In genomic region chr12:123388948-123389559, GRCh38 we compare ENCODE assay signal across 8 cellular contexts. TPM values are rescaled to one million over a fixed set of nuclear protein-coding genes. Genes with fewer than 3 reads are reported as not detected.
A peak's percentile ranks its signal among the peaks of the same experiment; 100 is the strongest.
DNase-seq lines count a peak whose midpoint lies in the region; ATAC-seq lines count a peak whose summit lies in the region.

No MANE protein-coding gene starts in this region.

- H3K9me3 ChIP-seq in mesenchymal stem cell (ENCODE audit: control insufficient read depth, low read length), result no peaks in the 10 kb centered on the region

- no peak overlapping the region for H2AFZ ChIP-seq in mesenchymal stem cell (ENCODE audit: low read depth, low read length)

- H3K4ac ChIP-seq in mesenchymal stem cell (ENCODE audit: low read depth in 1 of 2, low read length in 2 of 2), result no peak overlapping the region

- H2BK120ac ChIP-seq in mesenchymal stem cell (ENCODE audit: low read depth, low read length), result no peak overlapping the region

- no peak overlapping the region for H4K91ac ChIP-seq in mesenchymal stem cell (ENCODE audit: low read length)

- no peak overlapping the region for H3K23ac ChIP-seq in mesenchymal stem cell (ENCODE audit: low read length in 2 of 2)

- 1% methylated on average over 17 to 50 of the region's 102 CpGs for WGBS in adipose tissue, 3 donors
- WGBS in mesenchymal stem cell, result under 1% methylated on average over 19 of the region's 102 CpGs

- ATAC-seq in GM21825 (IDR thresholded peaks at IDR 0.05; ENCODE audit: unreplicated experiment), result peak; percentile 2
- ATAC-seq in GM21619 (IDR thresholded peaks at IDR 0.05; ENCODE audit: unreplicated experiment), result no peak

- H3K14ac ChIP-seq in mesenchymal stem cell (ENCODE audit: low read length in 2 of 2), result no peak overlapping the region

- peak overlapping the region; percentile 85 for H3K9ac ChIP-seq in mesenchymal stem cell (ENCODE audit: low read length)

- no peak overlapping the region for H2AK5ac ChIP-seq in mesenchymal stem cell (ENCODE audit: low read length, severe bottlenecking)

- peaks cover 25 to 36% of the 10 kb centered on the region in 2 experiments for H3K36me3 ChIP-seq in mesenchymal stem cell (ENCODE audit: control insufficient read depth in 1 of 2, insufficient read depth in 2 of 2, low read depth in 1 of 2, low read length in 2 of 2)

- peak overlapping the region; percentile 57 for H2BK15ac ChIP-seq in mesenchymal stem cell (ENCODE audit: low read depth, poor library complexity, severe bottlenecking)

- H3K4me3 ChIP-seq in mesenchymal stem cell (ENCODE audit: insufficient read depth in 1 of 2, low read depth in 1 of 2, low read length in 2 of 2), result peak overlapping the region; percentile 78 to 83

- peaks cover 16% of the 10 kb centered on the region for H3K4me1 ChIP-seq in mesenchymal stem cell (ENCODE audit: control insufficient read depth, insufficient read depth, low read depth, low read length)

- no peak overlapping the region for H4K8ac ChIP-seq in mesenchymal stem cell (ENCODE audit: low read length)

- H3K18ac ChIP-seq in mesenchymal stem cell (ENCODE audit: low read depth in 1 of 2, low read length in 2 of 2), result peak overlapping the region in 1 of 2 experiments; percentile 94

- H3K4me2 ChIP-seq in mesenchymal stem cell (ENCODE audit: low read length, poor library complexity, severe bottlenecking), result peak overlapping the region; percentile 91

- H3K27me3 ChIP-seq in mesenchymal stem cell (ENCODE audit: control insufficient read depth in 1 of 2, insufficient read depth in 1 of 2, low read length in 2 of 2), result no peaks in the 10 kb centered on the region

- no peak overlapping the region for H2BK5ac ChIP-seq in mesenchymal stem cell (ENCODE audit: low read depth, low read length, poor library complexity, severe bottlenecking)

- DNase-seq in CD1c-positive myeloid dendritic cell (ENCODE audit: extremely low spot score), result peak; percentile 21
- no peak for DNase-seq in mesenchymal stem cell
- DNase-seq in middle frontal gyrus (ENCODE audit: extremely low spot score, low spot score), result no peak
- DNase-seq in activated CD8-positive, alpha-beta memory T cell treated with anti-CD3 and anti-CD28 coated beads, Interleukin-2, amount 50 U/mL, for 48 hours, result no peak
- no peak for DNase-seq in cerebellar cortex (ENCODE audit: low spot score)

- H3K27ac ChIP-seq in adipose tissue (ENCODE audit: low read depth, low read length) (peak overlapping the region; percentile 59), mesenchymal stem cell (ENCODE audit: low read length, poor library complexity, severe bottlenecking) (no peak overlapping the region)

- H3K79me1 ChIP-seq in mesenchymal stem cell (replicated peaks; ENCODE audit: low read length, poor library complexity, severe bottlenecking), result peaks cover 19% of the 10 kb centered on the region

- H2BK12ac ChIP-seq in mesenchymal stem cell (ENCODE audit: low read length in 2 of 2), result no peak overlapping the region

RNA-seq across cellular contexts. Expression of gene KMT5A, which starts 5.1 kb away (rescaled TPM):
- 10 to 100 TPM; 15.0 to 20.8 (median 15.2) TPM for polyA plus RNA-seq in adipose tissue
- polyA plus RNA-seq in mesenchymal stem cell (2013, experiment 1 of 2), result 47.0 TPM
- polyA plus RNA-seq in mesenchymal stem cell (2013, experiment 2 of 2), result 48.9 TPM

RNA-seq across cellular contexts. Expression of gene SBNO1, which starts 24.4 kb away (rescaled TPM):
- 1 to 10 TPM; 2.9 to 5.2 (median 4.9) TPM for polyA plus RNA-seq in adipose tissue
- polyA plus RNA-seq in mesenchymal stem cell (2013, experiment 1 of 2), result 21.8 TPM
- 21.4 TPM for polyA plus RNA-seq in mesenchymal stem cell (2013, experiment 2 of 2)

RNA-seq across cellular contexts. Expression of gene RILPL2, which starts 47.4 kb away (rescaled TPM):
- 10 to 100 TPM in 1 of 3 donors, 1 to 10 TPM in 2; 2.0 to 11.7 (median 7.8) TPM for polyA plus RNA-seq in adipose tissue
- polyA plus RNA-seq in mesenchymal stem cell (2013, experiment 1 of 2), result 5.2 TPM
- 5.5 TPM for polyA plus RNA-seq in mesenchymal stem cell (2013, experiment 2 of 2)
